13 cellular contexts compared by ENCODE assay signal in the genomic region with DNA sequence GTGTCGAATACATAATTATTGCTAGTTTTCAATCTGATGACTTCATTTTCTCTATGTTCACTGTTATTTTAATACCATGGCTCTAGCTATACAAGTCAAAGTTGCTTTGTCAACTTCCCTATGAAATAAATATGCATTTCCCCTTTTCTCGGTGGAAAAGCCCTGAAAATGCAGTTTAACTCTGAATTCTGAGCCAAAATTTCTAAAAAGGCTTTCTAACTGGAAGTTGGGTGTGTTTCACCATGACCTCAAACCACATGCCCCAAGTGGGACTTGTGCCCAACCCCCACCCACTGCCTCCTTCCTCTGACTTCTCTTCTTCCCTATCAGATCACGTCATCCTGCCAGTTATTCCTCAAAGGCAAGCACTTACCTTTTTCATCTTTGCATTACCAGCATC. TPM values are rescaled to one million over a fixed set of nuclear protein-coding genes. Genes with fewer than 3 reads are reported as not detected.
A peak's percentile ranks its signal among the peaks of the same experiment; 100 is the strongest.
DNase-seq lines count a peak whose midpoint lies in the region; ATAC-seq and TF ChIP-seq lines count a peak whose summit lies in the region.
"Had no signal": no experiment of that assay in that cellular context is flagged by ENCODE, and none has a peak within 500 bp of the region (broad histone marks: within the 10 kb centered on the region; RNA-seq: fewer than 3 reads in every experiment).

No MANE protein-coding gene starts in this region.

- H3K36me3 Mint-ChIP-seq in effector memory CD8-positive, alpha-beta T cell (ENCODE audit: insufficient read depth), result peaks cover 39% of the 10 kb centered on the region
- peaks cover 21% of the 10 kb centered on the region for H3K36me3 Mint-ChIP-seq in type B pancreatic cell

- peak overlapping the region; percentile 26 to 31 for H3K4me3 ChIP-seq in neutrophil (ENCODE audit: low read depth in 1 of 2, low read length in 1 of 2)
- H3K4me3 ChIP-seq: Peyer's patch had no signal

- no peaks in the 10 kb centered on the region for H3K9me3 Mint-ChIP-seq in effector memory CD8-positive, alpha-beta T cell
- H3K9me3 Mint-ChIP-seq in type B pancreatic cell, result no peaks in the 10 kb centered on the region

- H3K36me3 ChIP-seq in neutrophil, result peaks cover 46% of the 10 kb centered on the region

- CTCF ChIA-PET in GM10248 (lab: Yijun Ruan, JAX), result interaction anchor here (1.2 to 2.0 kb wide), 2 partner anchors 9 to 22 kb away, joined by 3 to 4 read pairs; a partner anchor contains a TSS

- peak overlapping the region; percentile 3 to 9 for H3K27ac Mint-ChIP-seq in effector memory CD8-positive, alpha-beta T cell
- no peak overlapping the region for H3K27ac Mint-ChIP-seq in type B pancreatic cell

- TF ChIP-seq CTCF in neutrophil (IDR thresholded peaks at IDR 0.05) (no peak), type B pancreatic cell (conservative IDR thresholded peaks at IDR 0.05) (no peak), GM10248 (IDR thresholded peaks at IDR 0.05; ENCODE audit: control extremely low read depth, extremely low read depth, low read depth, missing control alignments) (no peak)

- no peaks in the 10 kb centered on the region for H3K27me3 Mint-ChIP-seq in effector memory CD8-positive, alpha-beta T cell
- no peaks in the 10 kb centered on the region for H3K27me3 Mint-ChIP-seq in type B pancreatic cell

- H3K4me1 Mint-ChIP-seq in effector memory CD8-positive, alpha-beta T cell (ENCODE audit: low read depth in 2 of 2), result peaks cover 40 to 60% of the 10 kb centered on the region in 2 donors
- H3K4me1 Mint-ChIP-seq in type B pancreatic cell (ENCODE audit: unreplicated experiment), result peaks cover 2% of the 10 kb centered on the region

- H3K4me3 Mint-ChIP-seq in effector memory CD8-positive, alpha-beta T cell, result peak overlapping the region; percentile 45 to 56
- H3K4me3 Mint-ChIP-seq in type B pancreatic cell, result no peak overlapping the region

- H3K27ac ChIP-seq in neutrophil, result peak overlapping the region; percentile 92

- H3K27me3 ChIP-seq in neutrophil, result no peaks in the 10 kb centered on the region
- H3K27me3 ChIP-seq: Peyer's patch had no signal

- H3K9me3 ChIP-seq in neutrophil, result no peaks in the 10 kb centered on the region
- H3K9me3 ChIP-seq: Peyer's patch had no signal

- peak; percentile 96 for DNase-seq in CD1c-positive myeloid dendritic cell (ENCODE audit: extremely low spot score)
- peak; percentile 69 to 79 for DNase-seq in NOMO-1 (lab: John Stamatoyannopoulos, UW; ENCODE audit: unreplicated experiment in 2 of 2)
- no peak for DNase-seq in effector memory CD8-positive, alpha-beta T cell
- DNase-seq in DMS79 treated with DMSO at 0.1 percent for 48 hours (lab: John Stamatoyannopoulos, UW), result no peak
- no peak for DNase-seq in type B pancreatic cell (ENCODE audit: extremely low spot score, unreplicated experiment)
- no peak for DNase-seq in GM10248 (ENCODE audit: extremely low spot score)
- DNase-seq: activated CD4-positive, alpha-beta T cell treated with anti-CD3 and anti-CD28 coated beads for 1 hour; NCI-H1417 had no signal

- POLR2A ChIA-PET in GM10248 (lab: Yijun Ruan, JAX), result no interaction called here

- peak; percentile 20 for ATAC-seq in effector memory CD8-positive, alpha-beta T cell (replicated peaks)
- no peak for ATAC-seq in HG02870 (IDR thresholded peaks at IDR 0.05; ENCODE audit: unreplicated experiment)

- H3K4me1 ChIP-seq in neutrophil (ENCODE audit: control insufficient read depth in 1 of 2, insufficient read depth in 1 of 2, low read depth in 1 of 2, low read length in 1 of 2), result peaks cover 39 to 51% of the 10 kb centered on the region in 2 experiments
- H3K4me1 ChIP-seq: parathyroid adenoma had no signal

RNA-seq across cellular contexts. Expression of a gene that starts 8.9 kb away (rescaled TPM):
- total RNA-seq in type B pancreatic cell (ENCODE audit: low replicate concordance), result 29.4 and 39.7 TPM in 2 replicates

RNA-seq across cellular contexts. Expression of a gene that starts 21.5 kb away (rescaled TPM):
- total RNA-seq in type B pancreatic cell (ENCODE audit: low replicate concordance), result 5.7 and 6.8 TPM in 2 replicates

RNA-seq across cellular contexts. Expression of a gene that starts 43.7 kb away (rescaled TPM):
- not detected in 2 replicates for total RNA-seq in type B pancreatic cell (ENCODE audit: low replicate concordance)
- total RNA-seq: endothelial cell of umbilical vein, Peyer's patch had no signal

Comparison
In these comparisons a context has a peak if more than half of its experiments do, and no peak if none do; other contexts are left out.
1. DNase-seq: peak in CD1c-positive myeloid dendritic cell (single experiment) and NOMO-1 (2 of 2); none in effector memory CD8-positive, alpha-beta T cell (0 of 3), DMS79 treated with DMSO at 0.1 percent for 48 hours (single experiment), type B pancreatic cell (single experiment) and GM10248 (single experiment).